10 cellular contexts compared by ENCODE assay signal in the genomic region with DNA sequence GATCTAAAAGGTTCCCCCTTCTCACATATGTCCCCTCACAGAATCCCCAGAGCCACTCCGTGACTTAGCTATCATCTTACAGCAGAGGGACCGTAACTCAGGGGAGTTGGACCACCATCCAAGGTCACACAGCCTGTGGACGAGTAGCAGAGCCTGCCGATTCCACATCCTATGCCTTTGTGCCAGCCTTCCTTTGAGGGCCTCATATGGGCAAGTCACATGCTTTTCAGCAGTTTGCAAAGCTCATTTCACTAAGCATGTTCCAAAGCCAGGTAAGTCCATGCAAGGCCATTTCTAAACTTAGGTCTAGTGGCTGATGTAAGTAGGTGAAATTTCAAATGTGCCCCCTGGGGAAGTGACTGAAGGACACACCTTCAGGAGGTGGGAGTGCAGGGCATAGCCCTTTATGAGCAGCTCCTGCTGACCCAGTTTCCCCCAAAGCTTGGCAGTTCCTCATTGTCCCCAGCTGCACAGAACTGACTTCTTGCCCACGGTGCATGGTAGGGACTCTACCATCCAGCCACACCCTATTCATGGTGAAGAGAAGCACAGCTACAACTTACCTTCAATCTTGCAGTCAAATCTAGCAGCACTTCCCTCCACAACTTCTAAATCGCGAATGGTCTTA. TPM values are rescaled to one million over a fixed set of nuclear protein-coding genes. Genes with fewer than 3 reads are reported as not detected.
DNase-seq lines count a peak whose midpoint lies in the region; ATAC-seq, FAIRE-seq and TF ChIP-seq lines count a peak whose summit lies in the region.
"Had no signal": no experiment of that assay in that cellular context is flagged by ENCODE, and none has a peak within 500 bp of the region (broad histone marks: within the 10 kb centered on the region; RNA-seq: fewer than 3 reads in every experiment).

No MANE protein-coding gene starts in this region.

- no peak overlapping the region for H2AFZ ChIP-seq in keratinocyte (ENCODE audit: control insufficient read depth, low read length)

- peak overlapping the region; percentile 66 for H3K4me2 ChIP-seq in keratinocyte (ENCODE audit: control insufficient read depth, extremely low read depth, insufficient read depth, low read depth, low read length)

- dilution Hi-C loops in keratinocyte (cut with MboI; ENCODE audit: extremely low pct_ligation_motif_present, low sequenced_read_pairs), result no loop called here

- peaks cover 47% of the 10 kb centered on the region for H3K4me1 ChIP-seq in keratinocyte (ENCODE audit: control insufficient read depth, extremely low read depth, insufficient read depth, low read length)
- H3K4me1 ChIP-seq in thoracic aorta (ENCODE audit: control insufficient read depth in 1 of 2, low read depth in 2 of 2), result peaks cover 38 to 90% of the 10 kb centered on the region in 2 donors
- H3K4me1 ChIP-seq in HAP-1, result no peaks in the 10 kb centered on the region

- ATAC-seq in thoracic aorta (ENCODE audit: insufficient number of reproducible peaks, low FRiP score, low read depth), result no peak
- ATAC-seq: activated CD4-positive, CD25-positive, alpha-beta regulatory T cell treated with anti-CD3 and anti-CD28 coated beads, Interleukin-2, amount 50 U/mL, for 24 hours had no signal

- H3K9me1 ChIP-seq in keratinocyte (ENCODE audit: control insufficient read depth, extremely low read depth, insufficient read depth, low read length), result no peaks in the 10 kb centered on the region

- TF ChIP-seq CTCF in VCaP (conservative IDR thresholded peaks at IDR 0.05) (no peak), keratinocyte (optimal IDR thresholded peaks at IDR 0.05 in 1 of 3, IDR thresholded peaks at IDR 0.05 in 1 of 3, conservative IDR thresholded peaks at IDR 0.05 in 1 of 3; ENCODE audit: extremely low read depth in 1 of 3, insufficient read depth in 2 of 3, low read length in 3 of 3) (no peak), thoracic aorta (IDR thresholded peaks at IDR 0.05) (no peak)

- in situ Hi-C loops in HAP-1 (cut with MboI; ENCODE audit: low sequenced_read_pairs), result no loop called here

- FAIRE-seq in keratinocyte (lab: Jason Lieb, UNC) (no peak), HTR-8/SVneo (lab: Jason Lieb, UNC) (no peak)

- H3K9ac ChIP-seq in keratinocyte (ENCODE audit: control insufficient read depth, extremely low read depth, insufficient read depth, low read length), result no peak overlapping the region

- no peaks in the 10 kb centered on the region for H3K79me2 ChIP-seq in keratinocyte (ENCODE audit: control insufficient read depth, insufficient read depth, low read length)

- H3K27me3 ChIP-seq in keratinocyte (ENCODE audit: control insufficient read depth, extremely low read depth, insufficient read depth, low read length) (no peaks in the 10 kb centered on the region), thoracic aorta (replicated peaks; ENCODE audit: insufficient read depth) (no peaks in the 10 kb centered on the region), HAP-1 (ENCODE audit: low read depth) (no peaks in the 10 kb centered on the region)
- H3K27me3 ChIP-seq: neutrophil had no signal

- H3K36me3 ChIP-seq in keratinocyte (ENCODE audit: control insufficient read depth in 2 of 2, extremely low read depth in 1 of 2, insufficient read depth in 2 of 2, low read length in 2 of 2), result peaks cover 3 to 9% of the 10 kb centered on the region in 2 experiments
- H3K36me3 ChIP-seq in thoracic aorta, result peaks cover 28% of the 10 kb centered on the region
- no peaks in the 10 kb centered on the region; the same call in 1 of the 2 replicates for H3K36me3 ChIP-seq in HAP-1 (replicated peaks)
- H3K36me3 ChIP-seq: neutrophil had no signal

- H3K27ac ChIP-seq in VCaP, result peak overlapping the region; percentile 74
- H3K27ac ChIP-seq in keratinocyte (ENCODE audit: control insufficient read depth, insufficient read depth, low read length), result peak overlapping the region; percentile 46
- peak overlapping the region; percentile 36 to 74 for H3K27ac ChIP-seq in thoracic aorta
- H3K27ac ChIP-seq: neutrophil had no signal

- H3K4me3 ChIP-seq in keratinocyte (ENCODE audit: control insufficient read depth in 2 of 3, extremely low read depth in 1 of 3, insufficient read depth in 2 of 3, low read depth in 1 of 3, low read length in 3 of 3), result peak overlapping the region in 1 of 3 experiments; percentile 7
- peak overlapping the region; percentile 43 for H3K4me3 ChIP-seq in thoracic aorta
- H3K4me3 ChIP-seq in HAP-1, result no peak overlapping the region

- DNase-seq in Kasumi-1 (lab: John Stamatoyannopoulos, UW) (peak; percentile 76 to 78), keratinocyte (ENCODE audit: low read depth, low spot score) (no peak), thoracic aorta (ENCODE audit: low spot score) (no peak), HTR-8/SVneo (ENCODE audit: insufficient read length, low spot score) (no peak), HAP-1 (ENCODE audit: low spot score in 2 of 2) (no peak), pons (ENCODE audit: low spot score) (no peak)
- DNase-seq: stimulated activated CD4-positive, alpha-beta T cell treated with anti-CD3 and anti-CD28 coated beads, Interleukin-2, amount 100 ng/mL, for 48 hours had no signal

- no peaks in the 10 kb centered on the region for H3K9me3 ChIP-seq in keratinocyte (ENCODE audit: control insufficient read depth, low read depth, low read length)
- no peaks in the 10 kb centered on the region for H3K9me3 ChIP-seq in thoracic aorta
- H3K9me3 ChIP-seq in HAP-1, result no peaks in the 10 kb centered on the region
- H3K9me3 ChIP-seq: neutrophil had no signal

- no peaks in the 10 kb centered on the region for H4K20me1 ChIP-seq in keratinocyte (ENCODE audit: control insufficient read depth, extremely low read depth, insufficient read depth, low read length)

RNA-seq across cellular contexts. Expression of a gene that starts 33.3 kb away (rescaled TPM):
- polyA plus RNA-seq in keratinocyte, result 85.8 to 146 TPM (median 124 TPM) in 3 replicates
- polyA plus RNA-seq in keratinocyte (2011; ENCODE audit: low read depth), result 34.3 TPM
- 50.9 and 112 TPM in 2 replicates for polyA plus RNA-seq in keratinocyte (2011; cell fraction: cytosol; rRNA removed)
- polyA plus RNA-seq in keratinocyte (2011; cell fraction: nucleus; rRNA removed), result 146 and 190 TPM in 2 replicates
- polyA plus RNA-seq in keratinocyte (2012; ENCODE audit: low replicate concordance), result 57.9 and 59.7 TPM in 2 replicates
- 83.0 to 239 TPM (median 181 TPM) in 3 replicates for polyA minus RNA-seq in keratinocyte
- polyA minus RNA-seq in keratinocyte (2011; cell fraction: cytosol; rRNA and poly(A)+ RNA removed), result 73.3 TPM
- 131 and 227 TPM in 2 replicates for polyA minus RNA-seq in keratinocyte (2011; cell fraction: nucleus; rRNA and poly(A)+ RNA removed)
- total RNA-seq in thoracic aorta, result 10 to 100 TPM; 18.8 to 22.6 TPM

Comparison
In these comparisons a context has a peak if more than half of its experiments do, and no peak if none do; other contexts are left out.
1. DNase-seq: peak in Kasumi-1 (2 of 2); none in keratinocyte (single experiment), thoracic aorta (single experiment), HTR-8/SVneo (single experiment), HAP-1 (0 of 2) and pons (single experiment).
2. Peak in every context shown above with its lines, with median percentiles within 50 percentile points of each other: H3K27ac ChIP-seq.